21 cellular contexts compared by ENCODE assay signal in genomic region chr20:43702502-43702901, GRCh38. TPM values are rescaled to one million over a fixed set of nuclear protein-coding genes. Genes with fewer than 3 reads are reported as not detected.
DNase-seq lines count a peak whose midpoint lies in the region; ATAC-seq, FAIRE-seq and TF ChIP-seq lines count a peak whose summit lies in the region.
"Had no signal": no experiment of that assay in that cellular context is flagged by ENCODE, and none has a peak within 500 bp of the region (broad histone marks: within the 10 kb centered on the region; RNA-seq: fewer than 3 reads in every experiment).

No MANE protein-coding gene starts in this region.

- no peak overlapping the region for H3K4me3 Mint-ChIP-seq in CD4-positive, alpha-beta T cell
- no peak overlapping the region for H3K4me3 Mint-ChIP-seq in progenitor cell of endocrine pancreas (ENCODE audit: low read depth)
- H3K4me3 Mint-ChIP-seq: CD14-positive monocyte; CD4-positive, alpha-beta memory T cell had no signal

- RAD21 ChIA-PET in GM12878 (lab: Charles Lee; ENCODE audit: unreplicated experiment), result no interaction called here

- H3K27me3 ChIP-seq in GM12878 (replicated peaks in 1 of 2; ENCODE audit: control insufficient read depth in 2 of 2, insufficient read depth in 2 of 2, low read length in 1 of 2) (no peaks in the 10 kb centered on the region), HepG2 (ENCODE audit: control insufficient read depth in 1 of 2, insufficient read depth in 2 of 2, low read length in 2 of 2) (no peaks in the 10 kb centered on the region)
- H3K27me3 ChIP-seq in CD4-positive, alpha-beta T cell (ENCODE audit: control insufficient read depth, insufficient read depth, low read length), result no peaks in the 10 kb centered on the region
- H3K27me3 ChIP-seq: BE2C; BLaER1 treated with 17β-estradiol and CSF1 and Interleukin-3, amounts not matched to agents 10 nM and 100 nM had no signal

- intact Hi-C loops in OCI-LY7 (cut with micrococcal nuclease; ENCODE audit: unreplicated experiment) (no loop called here), GM12878 (cut with micrococcal nuclease; ENCODE audit: unreplicated experiment) (no loop called here), HepG2 (cut with micrococcal nuclease; ENCODE audit: unreplicated experiment) (no loop called here)
- intact Hi-C loops in CD4-positive, alpha-beta T cell (cut with DNase I, micrococcal nuclease), result no loop called here

- in situ Hi-C loops in GM12878 (cut with MboI) (no loop called here), HepG2 (cut with HindIII; ENCODE audit: extremely low pct_ligation_motif_present, low pct_unique_long_range_greater_than_20kb) (no loop called here)

- no peaks in the 10 kb centered on the region for H3K27me3 Mint-ChIP-seq in CD4-positive, alpha-beta T cell
- H3K27me3 Mint-ChIP-seq in progenitor cell of endocrine pancreas, result no peaks in the 10 kb centered on the region
- H3K27me3 Mint-ChIP-seq: CD4-positive, alpha-beta memory T cell had no signal

- FAIRE-seq in GM12878 (lab: Jason Lieb, UNC) (no peak), HepG2 (lab: Jason Lieb, UNC) (no peak)
- FAIRE-seq: G401.6, H54 had no signal

- H3K36me3 ChIP-seq in OCI-LY7 (ENCODE audit: insufficient read depth, low read length) (peaks cover 97% of the 10 kb centered on the region), GM12878 (ENCODE audit: control insufficient read depth in 2 of 2, insufficient read depth in 2 of 2, low read length in 1 of 2) (peaks cover 34 to 45% of the 10 kb centered on the region in 2 experiments; a peak in 3 of 4 replicates), HepG2 (replicated peaks in 1 of 2; ENCODE audit: control insufficient read depth in 1 of 2, insufficient read depth in 2 of 2, low read length in 2 of 2) (peaks cover 18 to 51% of the 10 kb centered on the region in 2 experiments)

- no peak overlapping the region for H3K9ac ChIP-seq in GM12878 (ENCODE audit: control insufficient read depth, insufficient read depth, low read length)
- H3K9ac ChIP-seq in HepG2 (ENCODE audit: insufficient read depth, low read depth, low read length), result no peak overlapping the region
- H3K9ac ChIP-seq: BLaER1 treated with 17β-estradiol and CSF1 and Interleukin-3, amounts not matched to agents 10 nM and 100 nM had no signal

- H3K79me2 ChIP-seq in OCI-LY7 (ENCODE audit: insufficient read depth, low read depth, low read length) (peaks cover 22% of the 10 kb centered on the region; the same call in 1 of the 2 replicates), GM12878 (ENCODE audit: control insufficient read depth, insufficient read depth, low read length) (no peaks in the 10 kb centered on the region), HepG2 (ENCODE audit: insufficient read depth, low read length) (no peaks in the 10 kb centered on the region)

- no peak for TF ChIP-seq EP300 in GM12878 (IDR thresholded peaks at IDR 0.05; ENCODE audit: borderline replicate concordance in 1 of 2, control insufficient read depth in 1 of 2, low read depth in 2 of 2, low read length in 2 of 2)
- no peak for TF ChIP-seq EP300 in HepG2 (IDR thresholded peaks at IDR 0.05; ENCODE audit: low read depth in 2 of 2, low read length in 2 of 2)
- no peak for TF ChIP-seq EP300 in HepG2 (CRISPR knock-in tag; IDR thresholded peaks at IDR 0.05; ENCODE audit: borderline replicate concordance)

- H3K27ac Mint-ChIP-seq in CD4-positive, alpha-beta T cell, result no peak overlapping the region
- H3K27ac Mint-ChIP-seq in progenitor cell of endocrine pancreas, result no peak overlapping the region
- H3K27ac Mint-ChIP-seq: CD14-positive monocyte had no signal

- no peaks in the 10 kb centered on the region for H3K9me2 ChIP-seq in OCI-LY7 (ENCODE audit: insufficient read depth, low read length)

- CTCF ChIA-PET in OCI-LY7 (lab: Charles Lee; ENCODE audit: unreplicated experiment) (no interaction called here), GM12878 (lab: Yijun Ruan, JAX) (no interaction called here), HepG2 (lab: Yijun Ruan, JAX; ENCODE audit: low intra/inter-chr PET ratio, low total read pairs) (no interaction called here)
- CTCF ChIA-PET in CD4-positive, alpha-beta T cell (lab: Charles Lee), result no interaction called here

- TF ChIP-seq RAD21 in GM12878 (IDR thresholded peaks at IDR 0.05; ENCODE audit: insufficient read depth, low read depth, low read length) (no peak), HepG2 (CRISPR knock-in tag; IDR thresholded peaks at IDR 0.05) (no peak)

- WGBS in GM12878 (ENCODE audit: insufficient coverage, insufficient replicate concordance, low lambda C conversion rate, missing lambda C conversion rate), result 98% methylated on average over 14 of the region's 14 CpGs
- 93% methylated on average over 10 of the region's 14 CpGs for WGBS in HepG2 (ENCODE audit: low lambda C conversion rate)

- BruUV-seq in OCI-LY7 (replicated peaks; lab: Mats Ljungman, UMichigan) (TSS peak; percentile 20), GM12878 (replicated peaks; lab: Mats Ljungman, UMichigan) (TSS peak; percentile 46), HepG2 (replicated peaks; lab: Mats Ljungman, UMichigan) (no TSS peak)

- POLR2A ChIA-PET in OCI-LY7 (lab: Charles Lee) (no interaction called here), GM12878 (lab: Charles Lee) (no interaction called here), HepG2 (lab: Yijun Ruan, JAX) (no interaction called here)
- POLR2A ChIA-PET in CD4-positive, alpha-beta T cell (lab: Charles Lee), result no interaction called here

- H3K9me3 ChIP-seq in OCI-LY7 (ENCODE audit: low read length), result no peaks in the 10 kb centered on the region
- no peaks in the 10 kb centered on the region for H3K9me3 ChIP-seq in GM12878 (replicated peaks; ENCODE audit: control insufficient read depth, insufficient read depth, low read length)
- no peaks in the 10 kb centered on the region for H3K9me3 ChIP-seq in HepG2 (ENCODE audit: low read length)
- no peaks in the 10 kb centered on the region for H3K9me3 ChIP-seq in CD4-positive, alpha-beta T cell (ENCODE audit: control insufficient read depth, low read length)
- H3K9me3 ChIP-seq: BE2C; BLaER1 treated with 17β-estradiol and CSF1 and Interleukin-3, amounts not matched to agents 10 nM and 100 nM; HAP-1 had no signal

- H3K4me2 ChIP-seq in OCI-LY7 (ENCODE audit: low read length), result no peak overlapping the region
- no peak overlapping the region for H3K4me2 ChIP-seq in GM12878 (ENCODE audit: control insufficient read depth, insufficient read depth)
- no peak overlapping the region for H3K4me2 ChIP-seq in HepG2 (ENCODE audit: low read depth, low read length)
- H3K4me2 ChIP-seq: BLaER1 treated with 17β-estradiol and CSF1 and Interleukin-3, amounts not matched to agents 10 nM and 100 nM had no signal

- peak; percentile 15 for DNase-seq in D341Med (ENCODE audit: low spot score)
- no peak for DNase-seq in OCI-LY7 (ENCODE audit: low spot score)
- no peak for DNase-seq in GM12878 (ENCODE audit: low read depth, low spot score)
- DNase-seq in HepG2 (ENCODE audit: low spot score), result no peak
- DNase-seq in CD4-positive, alpha-beta T cell, result no peak
- no peak for DNase-seq in progenitor cell of endocrine pancreas (ENCODE audit: low spot score, unreplicated experiment)
- DNase-seq: BE2C; Calu3; CD4-positive, alpha-beta memory T cell; COR-L47; DMS153; DND-41; GOT3 had no signal

- SMC1A ChIA-PET in GM12878 (lab: Charles Lee; ENCODE audit: uncharacterized antibody, unreplicated experiment), result no interaction called here

- H2AFZ ChIP-seq in OCI-LY7 (ENCODE audit: low read length), result no peak overlapping the region
- H2AFZ ChIP-seq in GM12878 (ENCODE audit: control insufficient read depth, low read depth, low read length), result no peak overlapping the region
- no peak overlapping the region for H2AFZ ChIP-seq in HepG2 (ENCODE audit: low read length)

- H3K36me3 Mint-ChIP-seq in CD4-positive, alpha-beta T cell (ENCODE audit: low read depth), result no peaks in the 10 kb centered on the region
- peaks cover 6% of the 10 kb centered on the region for H3K36me3 Mint-ChIP-seq in progenitor cell of endocrine pancreas (ENCODE audit: insufficient read depth)
- H3K36me3 Mint-ChIP-seq: CD4-positive, alpha-beta memory T cell had no signal

- peaks cover 6% of the 10 kb centered on the region for H3K4me1 ChIP-seq in OCI-LY7 (ENCODE audit: insufficient read depth, low read length, poor library complexity, severe bottlenecking)
- H3K4me1 ChIP-seq in GM12878 (ENCODE audit: control insufficient read depth, insufficient read depth, low read length), result no peaks in the 10 kb centered on the region
- no peaks in the 10 kb centered on the region for H3K4me1 ChIP-seq in HepG2 (ENCODE audit: insufficient read depth, low read length)
- H3K4me1 ChIP-seq: BE2C; BLaER1 treated with 17β-estradiol and CSF1 and Interleukin-3, amounts not matched to agents 10 nM and 100 nM; HAP-1 had no signal

- H3K9me3 Mint-ChIP-seq in CD4-positive, alpha-beta T cell, result no peaks in the 10 kb centered on the region
- H3K9me3 Mint-ChIP-seq in progenitor cell of endocrine pancreas (ENCODE audit: low read depth), result no peaks in the 10 kb centered on the region
- H3K9me3 Mint-ChIP-seq: CD14-positive monocyte; CD4-positive, alpha-beta memory T cell had no signal

- H4K20me1 ChIP-seq in OCI-LY7 (ENCODE audit: insufficient read depth, low read length), result no peaks in the 10 kb centered on the region
- H4K20me1 ChIP-seq in GM12878 (ENCODE audit: control insufficient read depth, insufficient read depth), result no peaks in the 10 kb centered on the region
- no peaks in the 10 kb centered on the region for H4K20me1 ChIP-seq in HepG2 (ENCODE audit: insufficient read depth, low read length)

- ATAC-seq in GM12878 (no peak), HepG2 (no peak), GM18511 (IDR thresholded peaks at IDR 0.05; ENCODE audit: unreplicated experiment) (no peak)
- no peak for ATAC-seq in CD4-positive, alpha-beta T cell (ENCODE audit: poor library complexity)

- no peak for TF ChIP-seq POLR2A in GM12878 (IDR thresholded peaks at IDR 0.05; ENCODE audit: low read depth, low read length)
- TF ChIP-seq POLR2A in HepG2 (IDR thresholded peaks at IDR 0.05; ENCODE audit: insufficient read depth in 1 of 2, low read depth in 2 of 2, low read length in 2 of 2), result no peak

- TF ChIP-seq CTCF in OCI-LY7 (conservative IDR thresholded peaks at IDR 0.05; ENCODE audit: low read length), result no peak
- TF ChIP-seq CTCF in GM12878 (IDR thresholded peaks at IDR 0.05 in 2 of 3, conservative IDR thresholded peaks at IDR 0.05 in 1 of 3; ENCODE audit: control insufficient read depth in 2 of 3, extremely low read depth in 1 of 3, insufficient read depth in 1 of 3, low read depth in 3 of 3, low read length in 3 of 3), result no peak
- no peak for TF ChIP-seq CTCF in HepG2 (CRISPR knock-in tag; IDR thresholded peaks at IDR 0.05)
- no peak for TF ChIP-seq CTCF in CD4-positive, alpha-beta T cell (IDR thresholded peaks at IDR 0.05)
- TF ChIP-seq CTCF in progenitor cell of endocrine pancreas (IDR thresholded peaks at IDR 0.05; ENCODE audit: unreplicated experiment), result no peak

- H3K4me1 Mint-ChIP-seq in CD4-positive, alpha-beta T cell (ENCODE audit: low read depth), result peaks cover 6% of the 10 kb centered on the region
- H3K4me1 Mint-ChIP-seq in progenitor cell of endocrine pancreas (ENCODE audit: low read depth), result no peaks in the 10 kb centered on the region
- H3K4me1 Mint-ChIP-seq: CD14-positive monocyte; CD4-positive, alpha-beta memory T cell had no signal

- H3K27ac ChIP-seq in OCI-LY7 (ENCODE audit: low read depth, low read length, poor library complexity, severe bottlenecking) (no peak overlapping the region), GM12878 (ENCODE audit: control insufficient read depth, insufficient read depth) (no peak overlapping the region), HepG2 (ENCODE audit: extremely low read length, insufficient read depth, low read length) (no peak overlapping the region)
- no peak overlapping the region for H3K27ac ChIP-seq in CD4-positive, alpha-beta T cell (ENCODE audit: low read depth, low read length)
- H3K27ac ChIP-seq: BLaER1 treated with 17β-estradiol and CSF1 and Interleukin-3, amounts not matched to agents 10 nM and 100 nM had no signal

- H3K4me3 ChIP-seq in OCI-LY7 (ENCODE audit: low read depth, low read length, poor library complexity, severe bottlenecking) (no peak overlapping the region), GM12878 (no peak overlapping the region), HepG2 (replicated peaks in 1 of 3; ENCODE audit: insufficient read depth in 1 of 3, low read depth in 2 of 3, low read length in 3 of 3) (no peak overlapping the region)
- H3K4me3 ChIP-seq: BLaER1 treated with 17β-estradiol and CSF1 and Interleukin-3, amounts not matched to agents 10 nM and 100 nM; HAP-1 had no signal

RNA-seq across cellular contexts. Expression of gene GTSF1L, which starts 24.3 kb away (rescaled TPM):
- 0.21 and 3.1 TPM in 2 replicates for total RNA-seq in OCI-LY7 (2014; rRNA removed; shearing (Covaris generic))
- total RNA-seq in OCI-LY7 (2022), result 3.3 and 4.0 TPM in 2 replicates
- not detected in 2 replicates for total RNA-seq in GM12878 (2013; cell fraction: nucleolus; rRNA removed)
- 1.5 and 2.1 TPM in 2 replicates for total RNA-seq in GM12878 (2014; rRNA removed)
- 1.4 TPM in 2 replicates for total RNA-seq in GM12878 (2014; rRNA removed; fragmentation: Illumina TruSeq; extraction: Trizol)
- total RNA-seq in GM12878 (2021), result 0.97 and 0.98 TPM in 2 replicates
- not detected for polyA plus RNA-seq in GM12878 (2011; ENCODE audit: low read depth)
- polyA plus RNA-seq in GM12878 (2011; rRNA removed), result 0.82 and 0.95 TPM in 2 replicates
- polyA plus RNA-seq in GM12878 (2011; cell fraction: cytosol; rRNA removed), result 0.67 and 0.85 TPM in 2 replicates
- 0.40 and 1.3 TPM in 2 replicates for polyA plus RNA-seq in GM12878 (2011; cell fraction: nucleus; rRNA removed)
- polyA plus RNA-seq in GM12878 (2012), result 0.20 and 0.24 TPM in 2 replicates
- 0.62 and 2.4 TPM in 2 replicates for polyA plus RNA-seq in GM12878 (2014; fragmentation: Illumina TruSeq; extraction: Trizol)
- 1 to 10 TPM; 1.2 to 1.3 TPM for polyA plus RNA-seq in GM12878 (2014; fragmentation: Nextera tagmentation; extraction: Ambion mirVana)
- polyA plus RNA-seq in GM12878 (2014; rRNA removed), result 1.4 and 1.7 TPM in 2 replicates
- polyA plus RNA-seq in GM12878 (2016; fragmentation: Nextera tagmentation; extraction: Ambion mirVana), result under 1 TPM; 0.56 to 1.00 TPM
- 0.36 and 0.44 TPM in 2 replicates for polyA minus RNA-seq in GM12878 (2011; rRNA and poly(A)+ RNA removed)
- polyA minus RNA-seq in GM12878 (2011; cell fraction: cytosol; rRNA and poly(A)+ RNA removed), result not detected in 2 replicates
- polyA minus RNA-seq in GM12878 (2011; cell fraction: nucleus; rRNA and poly(A)+ RNA removed), result not detected in 2 replicates
- not detected in 2 replicates for total RNA-seq in HepG2 (2016; rRNA removed; fragmentation: Illumina TruSeq; extraction: Trizol)
- total RNA-seq in HepG2 (2016; cell fraction: cytosol; rRNA removed; fragmentation: Illumina TruSeq; extraction: Trizol; ENCODE audit: low read depth), result not detected in 2 replicates
- not detected in 2 replicates for total RNA-seq in HepG2 (2016; cell fraction: insoluble cytoplasmic fraction; rRNA removed; fragmentation: Illumina TruSeq; extraction: Trizol)
- total RNA-seq in HepG2 (2016; cell fraction: membrane; rRNA removed; fragmentation: Illumina TruSeq; extraction: Trizol), result not detected in 2 replicates
- not detected in 2 replicates for total RNA-seq in HepG2 (2016; cell fraction: nucleus; rRNA removed; fragmentation: Illumina TruSeq; extraction: Trizol)
- not detected in 2 replicates for polyA plus RNA-seq in HepG2 (2011; rRNA removed)
- polyA plus RNA-seq in HepG2 (2011; cell fraction: cytosol; rRNA removed), result not detected in 2 replicates
- not detected in 2 replicates for polyA plus RNA-seq in HepG2 (2011; cell fraction: nucleus; rRNA removed)
- polyA plus RNA-seq in HepG2 (2012), result not detected in 2 replicates
- not detected in 2 replicates for polyA plus RNA-seq in HepG2 (2016; cell fraction: cytosol; fragmentation: Illumina TruSeq; extraction: Trizol; ENCODE audit: low read depth)
- polyA plus RNA-seq in HepG2 (2016; cell fraction: insoluble cytoplasmic fraction; fragmentation: Illumina TruSeq; extraction: Trizol; ENCODE audit: low read depth), result not detected in 2 replicates
- not detected in 2 replicates for polyA plus RNA-seq in HepG2 (2016; cell fraction: membrane; fragmentation: Illumina TruSeq; extraction: Trizol; ENCODE audit: low read depth)
- polyA plus RNA-seq in HepG2 (2016; cell fraction: nucleus; fragmentation: Illumina TruSeq; extraction: Trizol; ENCODE audit: insufficient read depth, low read depth), result not detected in 2 replicates
- not detected in 2 replicates for polyA minus RNA-seq in HepG2 (2011; rRNA and poly(A)+ RNA removed; ENCODE audit: low replicate concordance)
- not detected in 2 replicates for polyA minus RNA-seq in HepG2 (2011; cell fraction: cytosol; rRNA and poly(A)+ RNA removed)
- polyA minus RNA-seq in HepG2 (2011; cell fraction: nucleus; rRNA and poly(A)+ RNA removed), result not detected in 2 replicates
- total RNA-seq in CD4-positive, alpha-beta T cell, result not detected
- total RNA-seq in progenitor cell of endocrine pancreas, result not detected in 2 replicates
- total RNA-seq: A172; Calu3; CD4-positive, alpha-beta memory T cell had no signal
- polyA plus RNA-seq: AG04450; CD14-positive monocyte; CD4-positive, alpha-beta memory T cell had no signal

RNA-seq across cellular contexts. Expression of gene MYBL2, which starts 35.6 kb away (rescaled TPM):
- 226 and 268 TPM in 2 replicates for total RNA-seq in OCI-LY7 (2014; rRNA removed; shearing (Covaris generic))
- 450 and 472 TPM in 2 replicates for total RNA-seq in OCI-LY7 (2022)
- 8.7 and 9.0 TPM in 2 replicates for total RNA-seq in GM12878 (2013; cell fraction: nucleolus; rRNA removed)
- total RNA-seq in GM12878 (2014; rRNA removed), result 108 and 138 TPM in 2 replicates
- total RNA-seq in GM12878 (2014; rRNA removed; fragmentation: Illumina TruSeq; extraction: Trizol), result 50.0 and 63.4 TPM in 2 replicates
- total RNA-seq in GM12878 (2021), result 175 and 184 TPM in 2 replicates
- 28.3 TPM for polyA plus RNA-seq in GM12878 (2011; ENCODE audit: low read depth)
- 15.5 and 30.7 TPM in 2 replicates for polyA plus RNA-seq in GM12878 (2011; rRNA removed)
- polyA plus RNA-seq in GM12878 (2011; cell fraction: cytosol; rRNA removed), result 62.6 and 64.0 TPM in 2 replicates
- 35.1 and 48.5 TPM in 2 replicates for polyA plus RNA-seq in GM12878 (2011; cell fraction: nucleus; rRNA removed)
- 62.9 and 63.9 TPM in 2 replicates for polyA plus RNA-seq in GM12878 (2012)
- polyA plus RNA-seq in GM12878 (2014; fragmentation: Illumina TruSeq; extraction: Trizol), result 54.2 and 122 TPM in 2 replicates
- 10 to 100 TPM in 1 of 2 experiments, 1 to 10 TPM in 1; 4.5 to 10.3 TPM for polyA plus RNA-seq in GM12878 (2014; fragmentation: Nextera tagmentation; extraction: Ambion mirVana)
- polyA plus RNA-seq in GM12878 (2014; rRNA removed), result 85.1 and 106 TPM in 2 replicates
- polyA plus RNA-seq in GM12878 (2016; fragmentation: Nextera tagmentation; extraction: Ambion mirVana), result 100 to 1,000 TPM in 1 of 2 experiments, 10 to 100 TPM in 1; 44.1 to 213 TPM
- 31.9 and 48.8 TPM in 2 replicates for polyA minus RNA-seq in GM12878 (2011; rRNA and poly(A)+ RNA removed)
- polyA minus RNA-seq in GM12878 (2011; cell fraction: cytosol; rRNA and poly(A)+ RNA removed), result 40.2 and 54.4 TPM in 2 replicates
- polyA minus RNA-seq in GM12878 (2011; cell fraction: nucleus; rRNA and poly(A)+ RNA removed), result 9.1 and 17.0 TPM in 2 replicates
- 66.2 and 76.9 TPM in 2 replicates for total RNA-seq in HepG2 (2016; rRNA removed; fragmentation: Illumina TruSeq; extraction: Trizol)
- total RNA-seq in HepG2 (2016; cell fraction: cytosol; rRNA removed; fragmentation: Illumina TruSeq; extraction: Trizol; ENCODE audit: low read depth), result 59.0 and 62.0 TPM in 2 replicates
- total RNA-seq in HepG2 (2016; cell fraction: insoluble cytoplasmic fraction; rRNA removed; fragmentation: Illumina TruSeq; extraction: Trizol), result 56.5 and 69.8 TPM in 2 replicates
- 143 and 144 TPM in 2 replicates for total RNA-seq in HepG2 (2016; cell fraction: membrane; rRNA removed; fragmentation: Illumina TruSeq; extraction: Trizol)
- total RNA-seq in HepG2 (2016; cell fraction: nucleus; rRNA removed; fragmentation: Illumina TruSeq; extraction: Trizol), result 31.9 and 37.0 TPM in 2 replicates
- 8.7 and 11.9 TPM in 2 replicates for polyA plus RNA-seq in HepG2 (2011; rRNA removed)
- 8.2 and 15.1 TPM in 2 replicates for polyA plus RNA-seq in HepG2 (2011; cell fraction: cytosol; rRNA removed)
- polyA plus RNA-seq in HepG2 (2011; cell fraction: nucleus; rRNA removed), result 11.9 and 16.1 TPM in 2 replicates
- polyA plus RNA-seq in HepG2 (2012), result 13.6 and 29.5 TPM in 2 replicates
- 102 and 115 TPM in 2 replicates for polyA plus RNA-seq in HepG2 (2016; cell fraction: cytosol; fragmentation: Illumina TruSeq; extraction: Trizol; ENCODE audit: low read depth)
- 97.7 and 135 TPM in 2 replicates for polyA plus RNA-seq in HepG2 (2016; cell fraction: insoluble cytoplasmic fraction; fragmentation: Illumina TruSeq; extraction: Trizol; ENCODE audit: low read depth)
- 207 and 227 TPM in 2 replicates for polyA plus RNA-seq in HepG2 (2016; cell fraction: membrane; fragmentation: Illumina TruSeq; extraction: Trizol; ENCODE audit: low read depth)
- 95.0 and 101 TPM in 2 replicates for polyA plus RNA-seq in HepG2 (2016; cell fraction: nucleus; fragmentation: Illumina TruSeq; extraction: Trizol; ENCODE audit: insufficient read depth, low read depth)
- 22.9 and 110 TPM in 2 replicates for polyA minus RNA-seq in HepG2 (2011; rRNA and poly(A)+ RNA removed; ENCODE audit: low replicate concordance)
- 11.1 and 17.9 TPM in 2 replicates for polyA minus RNA-seq in HepG2 (2011; cell fraction: cytosol; rRNA and poly(A)+ RNA removed)
- 5.3 and 8.1 TPM in 2 replicates for polyA minus RNA-seq in HepG2 (2011; cell fraction: nucleus; rRNA and poly(A)+ RNA removed)
- under 1 TPM; 0.56 to 0.69 TPM for total RNA-seq in CD4-positive, alpha-beta T cell
- total RNA-seq in progenitor cell of endocrine pancreas, result 43.3 and 44.4 TPM in 2 replicates

Comparison
In these comparisons a context has a peak if more than half of its experiments do, and no peak if none do; other contexts are left out.
1. RNA of gene MYBL2, which starts 35.6 kb away (total RNA-seq): 226 to 472 TPM in OCI-LY7, 8.7 to 184 TPM in GM12878, 31.9 to 144 TPM in HepG2 and 43.3 to 44.4 TPM in progenitor cell of endocrine pancreas; 0.56 to 0.69 TPM in CD4-positive, alpha-beta T cell; every median in the first group is over 4 times any median in the second.